Comparison of ENCODE assay signal across 1 cellular context in genomic region chr16:53058441-53058840, GRCh38.
TF ChIP-seq lines count a peak whose summit lies in the region.

No MANE protein-coding gene starts in this region.

TF ChIP-seq in K562, 482 proteins besides CTCF, POLR2A, EP300 and RAD21:
- TF ChIP-seq CEBPG (CRISPR knock-in tag; IDR thresholded peaks at IDR 0.05) (no peak), CEBPG (tag; conservative IDR thresholded peaks at IDR 0.05 in 1 of 2, IDR thresholded peaks at IDR 0.05 in 1 of 2) (0 out of 4 replicates have a peak, but pooled peaks of 1 of the 2 experiments have one; percentile 20), CXXC5 (CRISPR knock-in tag; IDR thresholded peaks at IDR 0.05) (0 out of 2 replicates have a peak, but pooled peaks have one; percentile 25), TOE1 (IDR thresholded peaks at IDR 0.05; ENCODE audit: borderline replicate concordance) (no peak), TOE1 (CRISPR knock-in tag; IDR thresholded peaks at IDR 0.05; ENCODE audit: borderline replicate concordance, low read depth) (no peak), GABPB2 (CRISPR knock-in tag; conservative IDR thresholded peaks at IDR 0.05) (no peak), ZKSCAN8 (CRISPR knock-in tag; IDR thresholded peaks at IDR 0.05) (0 out of 2 replicates have a peak, but pooled peaks have one; percentile 25)
- TF ChIP-seq, protein P1, sequence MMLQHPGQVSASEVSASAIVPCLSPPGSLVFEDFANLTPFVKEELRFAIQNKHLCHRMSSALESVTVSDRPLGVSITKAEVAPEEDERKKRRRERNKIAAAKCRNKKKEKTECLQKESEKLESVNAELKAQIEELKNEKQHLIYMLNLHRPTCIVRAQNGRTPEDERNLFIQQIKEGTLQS (IDR thresholded peaks at IDR 0.05): peak; percentile 37; the same call in 1 of the 2 replicates
- TF ChIP-seq, protein P1 (CRISPR knock-in tag; conservative IDR thresholded peaks at IDR 0.05): no peak
TF ChIP-seq in K562: peak in this region for 4.
